8 cellular contexts compared by ENCODE assay signal in the genomic region with DNA sequence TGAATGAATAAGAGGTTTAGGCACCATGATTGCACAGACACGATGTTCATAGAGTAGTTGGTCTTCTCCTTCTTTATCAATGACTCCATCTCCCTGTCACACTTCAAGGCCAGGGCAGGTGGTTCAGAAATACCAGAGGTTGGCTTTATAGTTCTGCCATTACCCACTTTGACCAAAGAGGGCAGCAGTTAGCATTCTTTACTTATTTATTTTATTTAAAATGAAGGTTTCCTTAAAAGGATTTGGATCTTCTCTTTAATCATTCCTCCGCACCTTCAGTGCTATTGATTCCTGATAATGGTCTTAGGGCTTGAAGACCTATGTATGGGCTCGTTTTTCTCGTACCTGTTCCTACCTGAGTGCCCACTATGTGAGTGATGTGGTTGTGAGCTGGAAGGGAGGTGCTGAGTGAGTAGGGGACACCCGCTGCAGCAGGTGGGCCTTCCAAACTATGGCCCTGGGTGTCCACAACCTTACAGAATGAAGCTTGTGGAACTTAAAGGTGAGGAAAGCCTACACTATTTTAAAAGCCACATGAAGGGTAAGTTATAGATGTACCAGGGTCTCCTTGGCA. TPM values are rescaled to one million over a fixed set of nuclear protein-coding genes. Genes with fewer than 3 reads are reported as not detected.
DNase-seq lines count a peak whose midpoint lies in the region; ATAC-seq, FAIRE-seq and TF ChIP-seq lines count a peak whose summit lies in the region.

No MANE protein-coding gene starts in this region.

- no peak overlapping the region for H3K4me3 Mint-ChIP-seq in GM23338

- WGBS in lung, 2 donors: 69 to 75% methylated on average over 5 of the region's 5 CpGs

- H3K9me2 ChIP-seq in GM23338 (ENCODE audit: insufficient read depth): no peaks in the 10 kb centered on the region

- no peaks in the 10 kb centered on the region; the same call in 2 of the 3 replicates for H3K36me3 Mint-ChIP-seq in GM23338 (ENCODE audit: low read depth)

- H3K9me3 Mint-ChIP-seq in GM23338: no peaks in the 10 kb centered on the region

- no peak overlapping the region for H2AFZ ChIP-seq in GM23338

- peaks cover 14% of the 10 kb centered on the region; the same call in 2 of the 3 replicates for H3K4me1 Mint-ChIP-seq in GM23338

- H3K27me3 Mint-ChIP-seq in GM23338 (ENCODE audit: insufficient read depth, low read depth, poor library complexity): peaks cover 3% of the 10 kb centered on the region

- TF ChIP-seq CTCF in BE2C (IDR thresholded peaks at IDR 0.05; ENCODE audit: low read depth, low read length): peak; percentile 69
- TF ChIP-seq CTCF in GM23338 (conservative IDR thresholded peaks at IDR 0.05; ENCODE audit: low read depth in 2 of 2): peak; percentile 35 to 57
- TF ChIP-seq CTCF in lung (IDR thresholded peaks at IDR 0.05; ENCODE audit: control extremely low read depth, extremely low read depth): peak; percentile 2

- no peak overlapping the region for H3K27ac Mint-ChIP-seq in GM23338

- no peaks in the 10 kb centered on the region for H3K36me3 ChIP-seq in BE2C
- H3K36me3 ChIP-seq in GM23338 (ENCODE audit: insufficient read depth): no peaks in the 10 kb centered on the region
- peaks cover 0 to 38% of the 10 kb centered on the region in 2 donors for H3K36me3 ChIP-seq in lung (ENCODE audit: control insufficient read depth in 2 of 2, insufficient read depth in 2 of 2, low read length in 2 of 2)

- DNase-seq in BE2C (no peak), GM23338 (ENCODE audit: low spot score) (peak; percentile 68), amniotic epithelial cell (ENCODE audit: low read depth) (peak; percentile 18), lung (ENCODE audit: low spot score) (no peak), frontal cortex (ENCODE audit: low spot score in 2 of 2) (no peak)

- H4K20me1 ChIP-seq in GM23338 (replicated peaks; ENCODE audit: insufficient read depth): peaks cover 4% of the 10 kb centered on the region

- no peak for FAIRE-seq in frontal cortex (lab: Jason Lieb, UNC)

- H3K79me2 ChIP-seq in GM23338 (replicated peaks; ENCODE audit: insufficient read depth): no peaks in the 10 kb centered on the region; the same call in 1 of the 2 replicates

- H3K27ac ChIP-seq in GM23338 (ENCODE audit: low read depth) (no peak overlapping the region), lung (ENCODE audit: low read depth in 1 of 2, low read length in 1 of 2) (peak overlapping the region in 1 of 2 donors; percentile 17)

- no peaks in the 10 kb centered on the region for H3F3A ChIP-seq in GM23338 (replicated peaks; ENCODE audit: low read depth)

- no peak overlapping the region for H3K4me3 ChIP-seq in BE2C (ENCODE audit: low read depth, low read length)
- no peak overlapping the region for H3K4me3 ChIP-seq in GM23338
- no peak overlapping the region for H3K4me3 ChIP-seq in lung

- H3K27me3 ChIP-seq in BE2C: no peaks in the 10 kb centered on the region
- H3K27me3 ChIP-seq in GM23338 (ENCODE audit: insufficient read depth): no peaks in the 10 kb centered on the region
- H3K27me3 ChIP-seq in lung (ENCODE audit: control insufficient read depth, insufficient read depth): no peaks in the 10 kb centered on the region

- H3K9me3 ChIP-seq in BE2C: no peaks in the 10 kb centered on the region
- H3K9me3 ChIP-seq in lung (ENCODE audit: control insufficient read depth in 2 of 2, insufficient read depth in 1 of 2, low read length in 1 of 2): no peaks in the 10 kb centered on the region

- peak; percentile 39 for ATAC-seq in GM23338
- no peak for ATAC-seq in lung (ENCODE audit: insufficient read depth, low FRiP score)
- no peak for ATAC-seq in HG03025 (IDR thresholded peaks at IDR 0.05; ENCODE audit: low FRiP score, unreplicated experiment)
- no peak for ATAC-seq in GM21786 (IDR thresholded peaks at IDR 0.05; ENCODE audit: unreplicated experiment)
- no peak for ATAC-seq in HG03521 (IDR thresholded peaks at IDR 0.05; ENCODE audit: unreplicated experiment)

- no peak overlapping the region for H3K4me2 ChIP-seq in GM23338

- H3K4me1 ChIP-seq in BE2C (peaks cover 8% of the 10 kb centered on the region), GM23338 (ENCODE audit: insufficient read depth) (peaks cover 5% of the 10 kb centered on the region; the same call in 1 of the 2 replicates), lung (ENCODE audit: control insufficient read depth in 2 of 2, insufficient read depth in 2 of 2, low read length in 2 of 2) (peaks cover 28 to 57% of the 10 kb centered on the region in 2 donors)

TF ChIP-seq in GM23338, 12 proteins besides CTCF, POLR2A, EP300 and RAD21 (continues in another document):
- TF ChIP-seq EZH2 (IDR thresholded peaks at IDR 0.05; ENCODE audit: low read depth, unreplicated experiment) (no peak), ZNF114 (CRISPR knock-in tag; IDR thresholded peaks at IDR 0.05) (no peak), STAT1 (IDR thresholded peaks at IDR 0.05; ENCODE audit: unreplicated experiment) (no peak), JUNB (IDR thresholded peaks at IDR 0.05; ENCODE audit: unreplicated experiment) (no peak), EZH2phosphoT487 (IDR thresholded peaks at IDR 0.05; ENCODE audit: unreplicated experiment) (no peak), POLR2AphosphoS5 (IDR thresholded peaks at IDR 0.05; ENCODE audit: low read depth) (no peak), ZNF331 (CRISPR knock-in tag; IDR thresholded peaks at IDR 0.05; ENCODE audit: low read depth) (no peak)
- TF ChIP-seq, protein P1, sequence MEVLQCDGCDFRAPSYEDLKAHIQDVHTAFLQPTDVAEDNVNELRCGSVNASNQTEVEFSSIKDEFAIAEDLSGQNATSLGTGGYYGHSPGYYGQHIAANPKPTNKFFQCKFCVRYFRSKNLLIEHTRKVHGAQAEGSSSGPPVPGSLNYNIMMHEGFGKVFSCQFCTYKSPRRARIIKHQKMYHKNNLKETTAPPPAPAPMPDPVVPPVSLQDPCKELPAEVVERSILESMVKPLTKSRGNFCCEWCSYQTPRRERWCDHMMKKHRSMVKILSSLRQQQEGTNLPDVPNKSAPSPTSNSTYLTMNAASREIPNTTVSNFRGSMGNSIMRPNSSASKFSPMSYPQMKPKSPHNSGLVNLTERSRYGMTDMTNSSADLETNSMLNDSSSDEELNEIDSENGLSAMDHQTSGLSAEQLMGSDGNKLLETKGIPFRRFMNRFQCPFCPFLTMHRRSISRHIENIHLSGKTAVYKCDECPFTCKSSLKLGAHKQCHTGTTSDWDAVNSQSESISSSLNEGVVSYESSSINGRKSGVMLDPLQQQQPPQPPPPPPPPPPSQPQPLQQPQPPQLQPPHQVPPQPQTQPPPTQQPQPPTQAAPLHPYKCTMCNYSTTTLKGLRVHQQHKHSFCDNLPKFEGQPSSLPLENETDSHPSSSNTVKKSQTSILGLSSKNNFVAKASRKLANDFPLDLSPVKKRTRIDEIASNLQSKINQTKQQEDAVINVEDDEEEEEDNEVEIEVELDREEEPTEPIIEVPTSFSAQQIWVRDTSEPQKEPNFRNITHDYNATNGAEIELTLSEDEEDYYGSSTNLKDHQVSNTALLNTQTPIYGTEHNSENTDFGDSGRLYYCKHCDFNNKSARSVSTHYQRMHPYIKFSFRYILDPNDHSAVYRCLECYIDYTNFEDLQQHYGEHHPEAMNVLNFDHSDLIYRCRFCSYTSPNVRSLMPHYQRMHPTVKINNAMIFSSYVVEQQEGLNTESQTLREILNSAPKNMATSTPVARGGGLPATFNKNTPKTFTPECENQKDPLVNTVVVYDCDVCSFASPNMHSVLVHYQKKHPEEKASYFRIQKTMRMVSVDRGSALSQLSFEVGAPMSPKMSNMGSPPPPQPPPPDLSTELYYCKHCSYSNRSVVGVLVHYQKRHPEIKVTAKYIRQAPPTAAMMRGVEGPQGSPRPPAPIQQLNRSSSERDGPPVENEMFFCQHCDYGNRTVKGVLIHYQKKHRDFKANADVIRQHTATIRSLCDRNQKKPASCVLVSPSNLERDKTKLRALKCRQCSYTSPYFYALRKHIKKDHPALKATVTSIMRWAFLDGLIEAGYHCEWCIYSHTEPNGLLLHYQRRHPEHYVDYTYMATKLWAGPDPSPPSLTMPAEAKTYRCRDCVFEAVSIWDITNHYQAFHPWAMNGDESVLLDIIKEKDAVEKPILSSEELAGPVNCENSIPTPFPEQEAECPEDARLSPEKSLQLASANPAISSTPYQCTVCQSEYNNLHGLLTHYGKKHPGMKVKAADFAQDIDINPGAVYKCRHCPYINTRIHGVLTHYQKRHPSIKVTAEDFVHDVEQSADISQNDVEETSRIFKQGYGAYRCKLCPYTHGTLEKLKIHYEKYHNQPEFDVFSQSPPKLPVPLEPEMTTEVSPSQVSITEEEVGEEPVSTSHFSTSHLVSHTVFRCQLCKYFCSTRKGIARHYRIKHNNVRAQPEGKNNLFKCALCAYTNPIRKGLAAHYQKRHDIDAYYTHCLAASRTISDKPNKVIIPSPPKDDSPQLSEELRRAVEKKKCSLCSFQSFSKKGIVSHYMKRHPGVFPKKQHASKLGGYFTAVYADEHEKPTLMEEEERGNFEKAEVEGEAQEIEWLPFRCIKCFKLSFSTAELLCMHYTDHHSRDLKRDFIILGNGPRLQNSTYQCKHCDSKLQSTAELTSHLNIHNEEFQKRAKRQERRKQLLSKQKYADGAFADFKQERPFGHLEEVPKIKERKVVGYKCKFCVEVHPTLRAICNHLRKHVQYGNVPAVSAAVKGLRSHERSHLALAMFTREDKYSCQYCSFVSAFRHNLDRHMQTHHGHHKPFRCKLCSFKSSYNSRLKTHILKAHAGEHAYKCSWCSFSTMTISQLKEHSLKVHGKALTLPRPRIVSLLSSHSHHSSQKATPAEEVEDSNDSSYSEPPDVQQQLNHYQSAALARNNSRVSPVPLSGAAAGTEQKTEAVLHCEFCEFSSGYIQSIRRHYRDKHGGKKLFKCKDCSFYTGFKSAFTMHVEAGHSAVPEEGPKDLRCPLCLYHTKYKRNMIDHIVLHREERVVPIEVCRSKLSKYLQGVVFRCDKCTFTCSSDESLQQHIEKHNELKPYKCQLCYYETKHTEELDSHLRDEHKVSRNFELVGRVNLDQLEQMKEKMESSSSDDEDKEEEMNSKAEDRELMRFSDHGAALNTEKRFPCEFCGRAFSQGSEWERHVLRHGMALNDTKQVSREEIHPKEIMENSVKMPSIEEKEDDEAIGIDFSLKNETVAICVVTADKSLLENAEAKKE (CRISPR knock-in tag; IDR thresholded peaks at IDR 0.05): no peak
- TF ChIP-seq, protein P2, sequence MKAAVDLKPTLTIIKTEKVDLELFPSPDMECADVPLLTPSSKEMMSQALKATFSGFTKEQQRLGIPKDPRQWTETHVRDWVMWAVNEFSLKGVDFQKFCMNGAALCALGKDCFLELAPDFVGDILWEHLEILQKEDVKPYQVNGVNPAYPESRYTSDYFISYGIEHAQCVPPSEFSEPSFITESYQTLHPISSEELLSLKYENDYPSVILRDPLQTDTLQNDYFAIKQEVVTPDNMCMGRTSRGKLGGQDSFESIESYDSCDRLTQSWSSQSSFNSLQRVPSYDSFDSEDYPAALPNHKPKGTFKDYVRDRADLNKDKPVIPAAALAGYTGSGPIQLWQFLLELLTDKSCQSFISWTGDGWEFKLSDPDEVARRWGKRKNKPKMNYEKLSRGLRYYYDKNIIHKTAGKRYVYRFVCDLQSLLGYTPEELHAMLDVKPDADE (IDR thresholded peaks at IDR 0.05): no peak

RNA-seq across cellular contexts. Expression of a gene that starts 34.9 kb away (rescaled TPM):
- 79.7 TPM for polyA plus RNA-seq in BE2C (2012; ENCODE audit: insufficient read depth, insufficient read length, low read depth)
- total RNA-seq in GM23338 (2014; rRNA removed; shearing (Covaris generic)): 1.4 and 1.9 TPM in 2 replicates
- polyA plus RNA-seq in GM23338 (2016; fragmentation: Nextera tagmentation; extraction: Ambion mirVana) (3.5 and 4.3 TPM in 2 replicates), lung (100 to 1,000 TPM; 129 to 227 TPM)
- total RNA-seq in lung (100 to 1,000 TPM; 251 to 547 TPM), frontal cortex (12.2 TPM)

Comparison
In these comparisons a context has a peak if more than half of its experiments do, and no peak if none do; other contexts are left out.
1. DNase-seq: peak in GM23338 (single experiment) and amniotic epithelial cell (single experiment); none in BE2C (single experiment), lung (single experiment) and frontal cortex (0 of 2).
2. CTCF ChIP-seq: peak in every context shown above with its lines; median percentile 69 in BE2C; 46 in GM23338; 2 in lung.
3. RNA of a gene that starts 34.9 kb away (total RNA-seq): 251 to 547 TPM in lung; 12.2 TPM in frontal cortex (single experiment) and 1.4 to 1.9 TPM in GM23338; every median in the first group is over 10 times any median in the second.